Comparison of ENCODE assay signal across 15 cellular contexts in genomic region chrX:5236096-5236495, GRCh38.
DNase-seq lines count a peak whose midpoint lies in the region; ATAC-seq, FAIRE-seq and TF ChIP-seq lines count a peak whose summit lies in the region.
"Had no signal": no experiment of that assay in that cellular context is flagged by ENCODE, and none has a peak within 500 bp of the region (broad histone marks: within the 10 kb centered on the region; RNA-seq: fewer than 3 reads in every experiment).

No MANE protein-coding gene starts in this region.

- ATAC-seq in A549 (peak in 1 of 2 experiments; percentile 37; a peak in 1 of 6 replicates), GM23338 (no peak), HG03097 (IDR thresholded peaks at IDR 0.05; ENCODE audit: low FRiP score, unreplicated experiment) (no peak), heart right ventricle (no peak)
- ATAC-seq: stimulated activated naive CD8-positive, alpha-beta T cell treated with anti-CD3 and anti-CD28 coated beads, Interleukin-15, Interleukin-2, amounts not matched to agents 100 U/mL and 50 U/mL, for 24 hours had no signal

- WGBS in A549 (ENCODE audit: missing lambda C conversion rate), result 4% methylated on average over 8 of the region's 8 CpGs
- WGBS in heart right ventricle, 2 donors, result 55 to 69% methylated on average over 8 of the region's 8 CpGs

- no peak overlapping the region for H3K4me2 ChIP-seq in A549
- H3K4me2 ChIP-seq in GM23338, result no peak overlapping the region

- H3F3A ChIP-seq in GM23338 (replicated peaks; ENCODE audit: low read depth), result no peaks in the 10 kb centered on the region

- no peak for FAIRE-seq in A549 (lab: Jason Lieb, UNC)

- H3K36me3 ChIP-seq in GM23338 (ENCODE audit: insufficient read depth), result no peaks in the 10 kb centered on the region
- no peaks in the 10 kb centered on the region for H3K36me3 ChIP-seq in heart right ventricle
- H3K36me3 ChIP-seq: neutrophil had no signal

- TF ChIP-seq POLR2A in A549 (IDR thresholded peaks at IDR 0.05; ENCODE audit: low read length), result no peak

- H3K27me3 ChIP-seq in GM23338 (ENCODE audit: insufficient read depth) (no peaks in the 10 kb centered on the region), heart right ventricle (no peaks in the 10 kb centered on the region)
- H3K27me3 ChIP-seq: neutrophil had no signal

- POLR2A ChIA-PET in A549 (lab: Yijun Ruan, JAX), result no interaction called here

- no peaks in the 10 kb centered on the region for H3K9me3 ChIP-seq in A549
- H3K9me3 ChIP-seq in heart right ventricle, result peaks cover 0 to 16% (median 0%) of the 10 kb centered on the region in 11 donors
- H3K9me3 ChIP-seq: neutrophil had no signal

- H3K9me3 Mint-ChIP-seq in GM23338 (peaks cover 18% of the 10 kb centered on the region; the same call in 2 of the 3 replicates), glutamatergic neuron (ENCODE audit: unreplicated experiment) (no peaks in the 10 kb centered on the region)

- no peaks in the 10 kb centered on the region for H3K9me2 ChIP-seq in GM23338 (ENCODE audit: insufficient read depth)

- H3K4me1 ChIP-seq in A549 (no peaks in the 10 kb centered on the region), GM23338 (ENCODE audit: insufficient read depth) (no peaks in the 10 kb centered on the region), heart right ventricle (no peaks in the 10 kb centered on the region)

- H3K27ac ChIP-seq in A549, result no peak overlapping the region
- no peak overlapping the region for H3K27ac ChIP-seq in GM23338 (ENCODE audit: low read depth)
- no peak overlapping the region for H3K27ac ChIP-seq in heart right ventricle
- H3K27ac ChIP-seq: HL-60, neutrophil had no signal

- intact Hi-C loops in heart right ventricle (cut with DNase I), result no loop called here

- H3K27ac Mint-ChIP-seq in GM23338 (no peak overlapping the region), glutamatergic neuron (ENCODE audit: unreplicated experiment) (no peak overlapping the region)
- H3K27ac Mint-ChIP-seq: brain, CD14-positive monocyte, immature natural killer cell had no signal

- TF ChIP-seq CTCF in A549 (IDR thresholded peaks at IDR 0.05) (no peak), GM23338 (conservative IDR thresholded peaks at IDR 0.05; ENCODE audit: low read depth in 2 of 2) (peak; percentile 32 to 41; a peak in 3 of 4 replicates), glutamatergic neuron (IDR thresholded peaks at IDR 0.05; ENCODE audit: partially characterized antibody, unreplicated experiment) (peak; percentile 43), heart right ventricle (IDR thresholded peaks at IDR 0.05) (no peak)

- CTCF ChIA-PET in A549 (lab: Yijun Ruan, JAX), result no interaction called here

- peak overlapping the region; percentile 52; the same call in 1 of the 2 replicates for H2AFZ ChIP-seq in GM23338

- H4K20me1 ChIP-seq in GM23338 (replicated peaks; ENCODE audit: insufficient read depth), result no peaks in the 10 kb centered on the region

- DNase-seq in A549 (ENCODE audit: low read depth in 1 of 2, low spot score in 1 of 2) (peak; percentile 1 to 27), GM23338 (ENCODE audit: low spot score) (peak; percentile 39), NCI-H748 (lab: John Stamatoyannopoulos, UW; ENCODE audit: unreplicated experiment) (peak; percentile 79), glutamatergic neuron (no peak), HUDEP-2 (lab: John Stamatoyannopoulos, UW; ENCODE audit: unreplicated experiment in 76 of 76) (no peak), heart right ventricle (no peak), putamen (ENCODE audit: low spot score) (no peak)
- DNase-seq: immature natural killer cell; stimulated activated naive CD8-positive, alpha-beta T cell treated with anti-CD3 and anti-CD28 coated beads, Interleukin-15, Interleukin-2, amounts not matched to agents 100 U/mL and 50 U/mL, for 24 hours; T-helper 9 cell had no signal

- no peak for TF ChIP-seq RAD21 in A549 (conservative IDR thresholded peaks at IDR 0.05 in 1 of 2, IDR thresholded peaks at IDR 0.05 in 1 of 2)

- TF ChIP-seq EP300 in A549 (IDR thresholded peaks at IDR 0.05), result no peak

- H3K27me3 Mint-ChIP-seq in GM23338 (ENCODE audit: insufficient read depth, low read depth, poor library complexity) (no peaks in the 10 kb centered on the region), glutamatergic neuron (ENCODE audit: unreplicated experiment) (no peaks in the 10 kb centered on the region)

- H3K36me3 Mint-ChIP-seq in GM23338 (ENCODE audit: low read depth) (peaks cover 34% of the 10 kb centered on the region; the same call in 2 of the 3 replicates), glutamatergic neuron (ENCODE audit: unreplicated experiment) (no peaks in the 10 kb centered on the region)
- H3K36me3 Mint-ChIP-seq: brain, CD14-positive monocyte, immature natural killer cell had no signal

- H3K4me3 Mint-ChIP-seq in GM23338 (no peak overlapping the region), glutamatergic neuron (ENCODE audit: unreplicated experiment) (no peak overlapping the region)
- H3K4me3 Mint-ChIP-seq: brain, CD14-positive monocyte, immature natural killer cell had no signal

- H3K4me3 ChIP-seq in A549, result no peak overlapping the region
- H3K4me3 ChIP-seq in GM23338, result no peak overlapping the region
- no peak overlapping the region for H3K4me3 ChIP-seq in heart right ventricle

- H3K79me2 ChIP-seq in GM23338 (replicated peaks; ENCODE audit: insufficient read depth), result no peaks in the 10 kb centered on the region

- H3K4me1 Mint-ChIP-seq in GM23338 (peaks cover under 1% of the 10 kb centered on the region; the same call in 2 of the 3 replicates), glutamatergic neuron (ENCODE audit: low read depth, unreplicated experiment) (no peaks in the 10 kb centered on the region)
- H3K4me1 Mint-ChIP-seq: brain, CD14-positive monocyte, immature natural killer cell had no signal

TF ChIP-seq in A549, 52 proteins besides CTCF, POLR2A, EP300 and RAD21 (continues in another document):
- TF ChIP-seq REST (IDR thresholded peaks at IDR 0.05), result no peak
- TF ChIP-seq MYC (IDR thresholded peaks at IDR 0.05; ENCODE audit: borderline replicate concordance, low read length), result no peak
- no peak for TF ChIP-seq RFX5 (IDR thresholded peaks at IDR 0.05)
- no peak for TF ChIP-seq PHF8 (IDR thresholded peaks at IDR 0.05; ENCODE audit: borderline replicate concordance, low read depth)
- TF ChIP-seq POLR2AphosphoS2 (conservative IDR thresholded peaks at IDR 0.05; ENCODE audit: low read length), result no peak
- no peak for TF ChIP-seq RCOR1 (IDR thresholded peaks at IDR 0.05; ENCODE audit: low read depth, low read length)

TF ChIP-seq in GM23338, 12 proteins besides CTCF, POLR2A, EP300 and RAD21 (continues in another document):
- TF ChIP-seq ZNF114 (CRISPR knock-in tag; IDR thresholded peaks at IDR 0.05) (no peak), EZH2 (IDR thresholded peaks at IDR 0.05; ENCODE audit: low read depth, unreplicated experiment) (no peak), ETS1 (IDR thresholded peaks at IDR 0.05) (no peak), REST (IDR thresholded peaks at IDR 0.05; ENCODE audit: unreplicated experiment) (no peak), POLR2AphosphoS5 (IDR thresholded peaks at IDR 0.05; ENCODE audit: low read depth) (no peak)

Comparison
In these comparisons a context has a peak if more than half of its experiments do, and no peak if none do; other contexts are left out.
1. DNase-seq: peak in A549 (2 of 2), GM23338 (single experiment) and NCI-H748 (single experiment); none in glutamatergic neuron (single experiment), HUDEP-2 (0 of 76), heart right ventricle (0 of 2) and putamen (single experiment).
2. CTCF ChIP-seq: peak in GM23338 (2 of 2) and glutamatergic neuron (single experiment); none in A549 (single experiment) and heart right ventricle (0 of 9).